19 cellular contexts compared by ENCODE assay signal in the genomic region with DNA sequence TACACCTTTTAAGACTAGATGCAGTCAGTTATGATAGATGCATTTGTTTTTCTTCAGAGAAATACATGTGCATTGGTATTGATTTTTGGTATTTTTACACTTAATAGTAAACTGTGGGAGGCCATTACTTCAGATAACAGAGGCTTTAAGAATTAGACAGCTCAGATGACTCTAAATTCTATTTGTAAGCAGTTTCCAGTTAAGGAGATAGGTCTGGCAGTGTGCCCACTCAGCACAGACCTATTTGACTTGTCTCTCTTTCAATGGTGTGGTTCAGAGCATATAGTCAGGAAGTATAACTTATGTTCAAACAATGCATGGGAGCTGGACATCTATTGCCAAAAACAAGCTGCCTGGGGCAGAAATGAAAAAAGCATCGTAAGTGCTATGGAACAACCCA.
DNase-seq lines count a peak whose midpoint lies in the region; ATAC-seq and TF ChIP-seq lines count a peak whose summit lies in the region.
"Had no signal": no experiment of that assay in that cellular context is flagged by ENCODE, and none has a peak within 500 bp of the region (broad histone marks: within the 10 kb centered on the region; RNA-seq: fewer than 3 reads in every experiment).

No MANE protein-coding gene starts in this region.

- H3K36me3 ChIP-seq in HEK293 (ENCODE audit: control insufficient read depth in 2 of 2, insufficient read depth in 1 of 2, low read length in 2 of 2) (no peaks in the 10 kb centered on the region), PC-3 (ENCODE audit: low read depth, low read length) (no peaks in the 10 kb centered on the region), hepatocyte (replicated peaks; ENCODE audit: insufficient read depth, low read depth) (no peaks in the 10 kb centered on the region), sigmoid colon (no peaks in the 10 kb centered on the region)
- H3K36me3 ChIP-seq: suprapubic skin had no signal

- TF ChIP-seq CTCF in HEK293 (tag by site-specific recombination; IDR thresholded peaks at IDR 0.05) (no peak), PC-3 (conservative IDR thresholded peaks at IDR 0.05; ENCODE audit: low read depth, low read length) (no peak), hepatocyte (IDR thresholded peaks at IDR 0.05; ENCODE audit: poor library complexity) (no peak), sigmoid colon (IDR thresholded peaks at IDR 0.05) (no peak)

- ATAC-seq in PC-3, result peak; percentile 53
- ATAC-seq: GM12878, HCT116, left cardiac atrium, psoas muscle had no signal

- no peaks in the 10 kb centered on the region for H3K79me2 ChIP-seq in PC-3 (ENCODE audit: low read length)
- no peaks in the 10 kb centered on the region for H3K79me2 ChIP-seq in hepatocyte

- 39% methylated on average over 1 of the region's 1 CpG for WGBS in hepatocyte (ENCODE audit: low lambda C conversion rate, missing lambda C conversion rate)
- WGBS in sigmoid colon, 2 donors, result 69 to 75% methylated on average over 1 of the region's 1 CpG

- H3K9ac ChIP-seq in PC-3 (ENCODE audit: low read length), result no peak overlapping the region

- H3K9me2 ChIP-seq in PC-3 (replicated peaks; ENCODE audit: low read length) (no peaks in the 10 kb centered on the region), hepatocyte (replicated peaks; ENCODE audit: insufficient read depth) (no peaks in the 10 kb centered on the region)

- H4K20me1 ChIP-seq in PC-3 (ENCODE audit: low read length) (no peaks in the 10 kb centered on the region), hepatocyte (ENCODE audit: insufficient read depth, poor library complexity, severe bottlenecking) (no peaks in the 10 kb centered on the region)

- H3K9me3 ChIP-seq in HEK293 (ENCODE audit: control insufficient read depth, insufficient read depth, low read depth, low read length), result no peaks in the 10 kb centered on the region
- H3K9me3 ChIP-seq in PC-3 (ENCODE audit: low read length), result no peaks in the 10 kb centered on the region
- H3K9me3 ChIP-seq in hepatocyte (ENCODE audit: low read depth), result no peaks in the 10 kb centered on the region
- H3K9me3 ChIP-seq in sigmoid colon, result peaks cover 0 to 2% (median 0%) of the 10 kb centered on the region in 4 donors
- H3K9me3 ChIP-seq: psoas muscle, suprapubic skin had no signal

- no TSS peak for BruUV-seq in PC-3 (replicated peaks; lab: Mats Ljungman, UMichigan)

- H3K27ac ChIP-seq in HEK293 (ENCODE audit: extremely low read depth, low read depth, low read length) (no peak overlapping the region), PC-3 (ENCODE audit: low read length) (no peak overlapping the region), hepatocyte (no peak overlapping the region), sigmoid colon (no peak overlapping the region)
- H3K27ac ChIP-seq: psoas muscle, suprapubic skin had no signal

- H3F3A ChIP-seq in PC-3 (ENCODE audit: low read length, unreplicated experiment), result no peaks in the 10 kb centered on the region

- DNase-seq in NCI-H1436 (lab: John Stamatoyannopoulos, UW) (peak; percentile 52), PC-3 (peak; percentile 21), hepatocyte (ENCODE audit: low spot score) (peak; percentile 6), glomerular visceral epithelial cell (ENCODE audit: extremely low spot score) (no peak), sigmoid colon (no peak), SIG-M5 (lab: John Stamatoyannopoulos, UW) (no peak)
- DNase-seq in activated CD8-positive, alpha-beta memory T cell treated with anti-CD3 and anti-CD28 coated beads, Interleukin-2, amount 50 U/mL, for 4 hours, result no peak
- DNase-seq: activated CD4-positive, alpha-beta T cell treated with anti-CD3 and anti-CD28 coated beads, Interleukin-2, amount 10 ng/mL, durations not matched to agents 24 days and 14 days; activated gamma-delta T cell; GF-D8; left cardiac atrium; NCI-H146; NCI-H774; psoas muscle; SW 1271 had no signal

- no peaks in the 10 kb centered on the region for H3K27me3 ChIP-seq in PC-3 (ENCODE audit: low read length)
- H3K27me3 ChIP-seq in hepatocyte, result no peaks in the 10 kb centered on the region
- H3K27me3 ChIP-seq in sigmoid colon, result no peaks in the 10 kb centered on the region
- H3K27me3 ChIP-seq: suprapubic skin had no signal

- H3K4me3 ChIP-seq in HEK293 (ENCODE audit: low read depth, low read length) (no peak overlapping the region), PC-3 (ENCODE audit: low read length) (no peak overlapping the region), hepatocyte (no peak overlapping the region), sigmoid colon (no peak overlapping the region)
- H3K4me3 ChIP-seq: GM12878, psoas muscle, suprapubic skin had no signal

- POLR2A ChIA-PET in HEK293 (lab: Yijun Ruan, JAX), result no interaction called here
- POLR2A ChIA-PET in PC-3 (lab: Charles Lee; ENCODE audit: unreplicated experiment), result interaction anchor here (0.6 kb wide), 1 partner anchor 49 kb away, joined by 4 read pairs; no protein-coding TSS in a partner anchor

- H2AFZ ChIP-seq in PC-3 (ENCODE audit: low read length) (no peak overlapping the region), hepatocyte (no peak overlapping the region)

- H3K4me2 ChIP-seq in PC-3 (ENCODE audit: low read length) (no peak overlapping the region), hepatocyte (no peak overlapping the region)

- no peak for TF ChIP-seq EP300 in sigmoid colon (IDR thresholded peaks at IDR 0.05)

- no peak for TF ChIP-seq POLR2A in sigmoid colon (IDR thresholded peaks at IDR 0.05)

- intact Hi-C loops in PC-3 (cut with micrococcal nuclease), result no loop called here
- intact Hi-C loops in sigmoid colon (cut with DNase I), result no loop called here

- H3K4me1 ChIP-seq in HEK293 (ENCODE audit: control insufficient read depth, insufficient read depth, low read length), result peaks cover 4% of the 10 kb centered on the region; the same call in 1 of the 2 replicates
- no peaks in the 10 kb centered on the region for H3K4me1 ChIP-seq in PC-3 (ENCODE audit: insufficient read depth, low read length)
- H3K4me1 ChIP-seq in hepatocyte (ENCODE audit: insufficient read depth), result no peaks in the 10 kb centered on the region
- H3K4me1 ChIP-seq in sigmoid colon, result no peaks in the 10 kb centered on the region
- H3K4me1 ChIP-seq: psoas muscle, suprapubic skin had no signal

- CTCF ChIA-PET in HEK293 (lab: Yijun Ruan, JAX) (no interaction called here), PC-3 (lab: Charles Lee) (no interaction called here)

TF ChIP-seq in HEK293, 187 proteins besides CTCF, POLR2A, EP300 and RAD21:
- TF ChIP-seq, protein P1, sequence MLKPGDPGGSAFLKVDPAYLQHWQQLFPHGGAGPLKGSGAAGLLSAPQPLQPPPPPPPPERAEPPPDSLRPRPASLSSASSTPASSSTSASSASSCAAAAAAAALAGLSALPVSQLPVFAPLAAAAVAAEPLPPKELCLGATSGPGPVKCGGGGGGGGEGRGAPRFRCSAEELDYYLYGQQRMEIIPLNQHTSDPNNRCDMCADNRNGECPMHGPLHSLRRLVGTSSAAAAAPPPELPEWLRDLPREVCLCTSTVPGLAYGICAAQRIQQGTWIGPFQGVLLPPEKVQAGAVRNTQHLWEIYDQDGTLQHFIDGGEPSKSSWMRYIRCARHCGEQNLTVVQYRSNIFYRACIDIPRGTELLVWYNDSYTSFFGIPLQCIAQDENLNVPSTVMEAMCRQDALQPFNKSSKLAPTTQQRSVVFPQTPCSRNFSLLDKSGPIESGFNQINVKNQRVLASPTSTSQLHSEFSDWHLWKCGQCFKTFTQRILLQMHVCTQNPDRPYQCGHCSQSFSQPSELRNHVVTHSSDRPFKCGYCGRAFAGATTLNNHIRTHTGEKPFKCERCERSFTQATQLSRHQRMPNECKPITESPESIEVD (tag by site-specific recombination; IDR thresholded peaks at IDR 0.05), result peak; percentile 67; the same call in 1 of the 2 replicates
- no peak for TF ChIP-seq ZNF202 (tag by site-specific recombination; IDR thresholded peaks at IDR 0.05; ENCODE audit: borderline replicate concordance)

Comparison
In these comparisons a context has a peak if more than half of its experiments do, and no peak if none do; other contexts are left out.
1. DNase-seq: peak in NCI-H1436 (single experiment), PC-3 (single experiment) and hepatocyte (single experiment); none in glomerular visceral epithelial cell (single experiment), sigmoid colon (single experiment), activated CD8-positive, alpha-beta memory T cell treated with anti-CD3 and anti-CD28 coated beads, Interleukin-2, amount 50 U/mL, for 4 hours (single experiment) and SIG-M5 (single experiment).